In genomic region chr9:77170991-77171699, GRCh38 we compare ENCODE assay signal across 17 cellular contexts. TPM values are rescaled to one million over a fixed set of nuclear protein-coding genes. Genes with fewer than 3 reads are reported as not detected.
DNase-seq lines count a peak whose midpoint lies in the region; ATAC-seq and TF ChIP-seq lines count a peak whose summit lies in the region.
"Had no signal": no experiment of that assay in that cellular context is flagged by ENCODE, and none has a peak within 500 bp of the region (broad histone marks: within the 10 kb centered on the region; RNA-seq: fewer than 3 reads in every experiment).

No MANE protein-coding gene starts in this region.

- H3K36me3 Mint-ChIP-seq in memory B cell (no peaks in the 10 kb centered on the region), osteocyte (ENCODE audit: unreplicated experiment) (no peaks in the 10 kb centered on the region), immature natural killer cell (no peaks in the 10 kb centered on the region)
- H3K36me3 Mint-ChIP-seq: CD4-positive, CD25-positive, alpha-beta regulatory T cell had no signal

- no peaks in the 10 kb centered on the region for H3K27me3 Mint-ChIP-seq in memory B cell
- H3K27me3 Mint-ChIP-seq in osteocyte (ENCODE audit: unreplicated experiment), result peaks cover 11% of the 10 kb centered on the region
- H3K27me3 Mint-ChIP-seq in immature natural killer cell (ENCODE audit: low read depth in 3 of 3), result peaks cover 0 to 2% (median 0%) of the 10 kb centered on the region in 3 donors

- TF ChIP-seq EP300 in gastroesophageal sphincter (IDR thresholded peaks at IDR 0.05), result no peak

- no peak overlapping the region for H3K4me3 ChIP-seq in Loucy (ENCODE audit: low read length, poor library complexity, severe bottlenecking)
- H3K4me3 ChIP-seq in gastroesophageal sphincter, result no peak overlapping the region

- no peak overlapping the region for H3K4me3 Mint-ChIP-seq in memory B cell
- no peak overlapping the region for H3K4me3 Mint-ChIP-seq in osteocyte (ENCODE audit: unreplicated experiment)
- peak overlapping the region in 1 of 5 donors; percentile 3 for H3K4me3 Mint-ChIP-seq in immature natural killer cell
- H3K4me3 Mint-ChIP-seq: CD4-positive, CD25-positive, alpha-beta regulatory T cell had no signal

- H3K9me3 ChIP-seq in Loucy (ENCODE audit: insufficient read depth, low read depth, low read length), result no peaks in the 10 kb centered on the region
- no peaks in the 10 kb centered on the region for H3K9me3 ChIP-seq in gastroesophageal sphincter

- no peaks in the 10 kb centered on the region for H4K20me1 ChIP-seq in Loucy (ENCODE audit: insufficient read depth, low read length, poor library complexity, severe bottlenecking)

- H3F3A ChIP-seq in Loucy (ENCODE audit: low read depth), result no peaks in the 10 kb centered on the region; the same call in 1 of the 2 replicates

- H3K79me2 ChIP-seq in Loucy (ENCODE audit: insufficient read depth, low read length), result no peaks in the 10 kb centered on the region

- no peak overlapping the region for H3K4me2 ChIP-seq in Loucy (ENCODE audit: low read depth, low read length, poor library complexity, severe bottlenecking)

- H3K4me1 Mint-ChIP-seq in memory B cell (peaks cover 6% of the 10 kb centered on the region), osteocyte (ENCODE audit: unreplicated experiment) (no peaks in the 10 kb centered on the region), immature natural killer cell (no peaks in the 10 kb centered on the region)

- H3K36me3 ChIP-seq in Loucy (ENCODE audit: insufficient read depth, low read length) (no peaks in the 10 kb centered on the region), gastroesophageal sphincter (no peaks in the 10 kb centered on the region)

- H3K9me2 ChIP-seq in Loucy (replicated peaks; ENCODE audit: low read depth, low read length), result no peaks in the 10 kb centered on the region

- no peak overlapping the region for H3K27ac ChIP-seq in gastroesophageal sphincter
- H3K27ac ChIP-seq: epithelial cell of prostate, foreskin keratinocyte had no signal

- H3K4me1 ChIP-seq in Loucy (ENCODE audit: insufficient read depth, low read length, poor library complexity, severe bottlenecking) (peaks cover 13% of the 10 kb centered on the region), gastroesophageal sphincter (peaks cover 0 to 2% (median 0%) of the 10 kb centered on the region in 3 donors)
- H3K4me1 ChIP-seq: foreskin keratinocyte had no signal

- H3K9ac ChIP-seq in Loucy (ENCODE audit: low read depth, low read length, poor library complexity, severe bottlenecking), result no peak overlapping the region

- DNase-seq in COLO668 (lab: John Stamatoyannopoulos, UW; ENCODE audit: unreplicated experiment) (peak; percentile 25), memory B cell (ENCODE audit: low spot score in 2 of 2) (no peak), osteocyte (ENCODE audit: extremely low spot score, unreplicated experiment) (no peak), immature natural killer cell (no peak), GOT3 (lab: John Stamatoyannopoulos, UW) (no peak)
- no peak for DNase-seq in activated CD8-positive, alpha-beta memory T cell treated with anti-CD3 and anti-CD28 coated beads for 24 hours
- DNase-seq: activated CD4-positive, alpha-beta T cell treated with anti-CD3 and anti-CD28 coated beads, Interleukin-2, amount 50 U/mL, for 1 hour; amniotic stem cell; CD4-positive, CD25-positive, alpha-beta regulatory T cell; foreskin keratinocyte; Kasumi-1; NCI-H1436; NCI-H446; retina had no signal

- H3K9me3 Mint-ChIP-seq in memory B cell, result no peaks in the 10 kb centered on the region
- no peaks in the 10 kb centered on the region for H3K9me3 Mint-ChIP-seq in osteocyte (ENCODE audit: unreplicated experiment)
- no peaks in the 10 kb centered on the region for H3K9me3 Mint-ChIP-seq in immature natural killer cell
- H3K9me3 Mint-ChIP-seq: CD4-positive, CD25-positive, alpha-beta regulatory T cell had no signal

- H3K27me3 ChIP-seq in Loucy (ENCODE audit: insufficient read depth, low read length, poor library complexity, severe bottlenecking) (no peaks in the 10 kb centered on the region), gastroesophageal sphincter (no peaks in the 10 kb centered on the region)
- H3K27me3 ChIP-seq: foreskin keratinocyte had no signal

- H3K27ac Mint-ChIP-seq in memory B cell, result peak overlapping the region; percentile 7
- no peak overlapping the region for H3K27ac Mint-ChIP-seq in osteocyte (ENCODE audit: unreplicated experiment)
- no peak overlapping the region for H3K27ac Mint-ChIP-seq in immature natural killer cell

- 0 out of 2 replicates have a peak overlapping the region, but pooled peaks have one; percentile 45 for H2AFZ ChIP-seq in Loucy (ENCODE audit: low read length)

- WGBS in gastroesophageal sphincter (ENCODE audit: low coverage in 1 of 2), 2 donors, result 72 to 100% methylated on average over 1 to 2 of the region's 2 CpGs

- TF ChIP-seq CTCF in Loucy (conservative IDR thresholded peaks at IDR 0.05; ENCODE audit: low read length) (no peak), gastroesophageal sphincter (IDR thresholded peaks at IDR 0.05) (no peak), osteocyte (IDR thresholded peaks at IDR 0.05) (no peak)

- ATAC-seq in gastroesophageal sphincter (peak; percentile 16), memory B cell (ENCODE audit: low read depth) (no peak)
- ATAC-seq: foreskin keratinocyte had no signal

- no peak for TF ChIP-seq POLR2A in gastroesophageal sphincter (IDR thresholded peaks at IDR 0.05)

RNA-seq across cellular contexts. Expression of gene VPS13A, which starts 6.2 kb away (rescaled TPM):
- total RNA-seq in gastroesophageal sphincter (10 to 100 TPM; 33.7 to 79.7 (median 42.6) TPM), osteocyte (31.0 and 31.4 TPM in 2 replicates)
- 1 to 10 TPM; 2.0 to 5.6 (median 4.5) TPM for polyA plus RNA-seq in immature natural killer cell
